9 cellular contexts compared by ENCODE assay signal in genomic region chr3:157239082-157239704, GRCh38.
DNase-seq lines count a peak whose midpoint lies in the region; ATAC-seq, FAIRE-seq and TF ChIP-seq lines count a peak whose summit lies in the region.
"Had no signal": no experiment of that assay in that cellular context is flagged by ENCODE, and none has a peak within 500 bp of the region (broad histone marks: within the 10 kb centered on the region; RNA-seq: fewer than 3 reads in every experiment).

No MANE protein-coding gene starts in this region.

- H2AFZ ChIP-seq in OCI-LY3 (ENCODE audit: low read depth, low read length) (no peak overlapping the region), osteoblast (ENCODE audit: low read length) (no peak overlapping the region)

- H3K9me3 ChIP-seq in OCI-LY3 (ENCODE audit: insufficient read depth, low read length) = no peaks in the 10 kb centered on the region
- no peaks in the 10 kb centered on the region for H3K9me3 ChIP-seq in osteoblast (ENCODE audit: low read depth, low read length)

- H3K4me3 Mint-ChIP-seq in activated T-cell treated with anti-CD3 and anti-CD28 coated beads, Interleukin-2, amount 50 U/mL, for 4 hours = no peak overlapping the region
- no peak overlapping the region for H3K4me3 Mint-ChIP-seq in type B pancreatic cell
- H3K4me3 Mint-ChIP-seq: dendritic cell treated with granulocyte-macrophage colony-stimulating factor and Interleukin-4, amounts not matched to agents 40 ng/mL and 50 ng/mL, for 4 days had no signal

- H3K4me2 ChIP-seq in OCI-LY3 (ENCODE audit: low read length) = peak overlapping the region; percentile 48
- H3K4me2 ChIP-seq in osteoblast (ENCODE audit: insufficient read depth, low read length) = no peak overlapping the region

- H4K20me1 ChIP-seq in OCI-LY3 (ENCODE audit: insufficient read depth, low read length) (no peaks in the 10 kb centered on the region), osteoblast (ENCODE audit: insufficient read depth, low read length) (no peaks in the 10 kb centered on the region)

- H3K27ac ChIP-seq in OCI-LY3 (ENCODE audit: low read length) (no peak overlapping the region), osteoblast (ENCODE audit: low read depth, low read length) (peak overlapping the region; percentile 35)

- no peaks in the 10 kb centered on the region for H3K9me3 Mint-ChIP-seq in activated T-cell treated with anti-CD3 and anti-CD28 coated beads, Interleukin-2, amount 50 U/mL, for 4 hours
- H3K9me3 Mint-ChIP-seq in type B pancreatic cell = no peaks in the 10 kb centered on the region
- H3K9me3 Mint-ChIP-seq: dendritic cell treated with granulocyte-macrophage colony-stimulating factor and Interleukin-4, amounts not matched to agents 40 ng/mL and 50 ng/mL, for 4 days had no signal

- H3K36me3 ChIP-seq in OCI-LY3 (replicated peaks; ENCODE audit: low read depth, low read length) (no peaks in the 10 kb centered on the region), osteoblast (ENCODE audit: insufficient read depth, low read length) (no peaks in the 10 kb centered on the region)

- H3K27ac Mint-ChIP-seq in type B pancreatic cell = no peak overlapping the region
- H3K27ac Mint-ChIP-seq: dendritic cell treated with granulocyte-macrophage colony-stimulating factor and Interleukin-4, amounts not matched to agents 40 ng/mL and 50 ng/mL, for 4 days had no signal

- no peak for FAIRE-seq in D721Med (lab: Jason Lieb, UNC)

- H3K36me3 Mint-ChIP-seq in activated T-cell treated with anti-CD3 and anti-CD28 coated beads, Interleukin-2, amount 50 U/mL, for 4 hours (ENCODE audit: insufficient read depth) = peaks cover 2% of the 10 kb centered on the region
- H3K36me3 Mint-ChIP-seq in type B pancreatic cell = no peaks in the 10 kb centered on the region

- H3K9ac ChIP-seq in OCI-LY3 (ENCODE audit: low read length) = no peak overlapping the region

- H3K79me2 ChIP-seq in OCI-LY3 (ENCODE audit: low read length) (no peaks in the 10 kb centered on the region), osteoblast (ENCODE audit: insufficient read depth, low read length) (no peaks in the 10 kb centered on the region)

- H3K27me3 ChIP-seq in OCI-LY3 (ENCODE audit: low read depth, low read length) = peaks cover 16% of the 10 kb centered on the region; the same call in 1 of the 2 replicates
- H3K27me3 ChIP-seq in osteoblast (ENCODE audit: insufficient read depth, low read length) = no peaks in the 10 kb centered on the region

- no peaks in the 10 kb centered on the region for H3K27me3 Mint-ChIP-seq in activated T-cell treated with anti-CD3 and anti-CD28 coated beads, Interleukin-2, amount 50 U/mL, for 4 hours (ENCODE audit: low read depth)
- H3K27me3 Mint-ChIP-seq in type B pancreatic cell = peaks cover 2% of the 10 kb centered on the region
- H3K27me3 Mint-ChIP-seq: dendritic cell treated with granulocyte-macrophage colony-stimulating factor and Interleukin-4, amounts not matched to agents 40 ng/mL and 50 ng/mL, for 4 days had no signal

- ATAC-seq in GM19463 (IDR thresholded peaks at IDR 0.05; ENCODE audit: unreplicated experiment) = peak; percentile 100
- ATAC-seq in HG03520 (IDR thresholded peaks at IDR 0.05; ENCODE audit: unreplicated experiment) = peak; percentile 100
- ATAC-seq in activated T-cell treated with anti-CD3 and anti-CD28 coated beads, Interleukin-2, amount 50 U/mL, for 4 hours = peak; percentile 100

- H3K4me1 ChIP-seq in OCI-LY3 (ENCODE audit: low read length) = no peaks in the 10 kb centered on the region
- peaks cover 30% of the 10 kb centered on the region for H3K4me1 ChIP-seq in osteoblast (ENCODE audit: insufficient read depth, low read length)

- TF ChIP-seq CTCF in D721Med (IDR thresholded peaks at IDR 0.05; ENCODE audit: insufficient read depth, missing control alignments) = peak; percentile 79
- peak; percentile 90 for TF ChIP-seq CTCF in OCI-LY3 (IDR thresholded peaks at IDR 0.05; ENCODE audit: low read depth, low read length)
- TF ChIP-seq CTCF in osteoblast (IDR thresholded peaks at IDR 0.05; ENCODE audit: extremely low read depth, low read depth, low read length) = peak; percentile 88
- TF ChIP-seq CTCF in type B pancreatic cell (conservative IDR thresholded peaks at IDR 0.05) = peak; percentile 81

- DNase-seq in D721Med (ENCODE audit: insufficient read length, low spot score) = peak; percentile 18
- peak; percentile 65 for DNase-seq in activated T-cell treated with anti-CD3 and anti-CD28 coated beads, Interleukin-2, amount 50 U/mL, for 4 hours
- DNase-seq in fibroblast of the conjunctiva (ENCODE audit: low read depth) = peak; percentile 29
- no peak for DNase-seq in osteoblast (ENCODE audit: insufficient read length, low spot score, missing footprints)
- no peak for DNase-seq in type B pancreatic cell (ENCODE audit: extremely low spot score, unreplicated experiment)

- H3K4me3 ChIP-seq in OCI-LY3 (ENCODE audit: low read length) = no peak overlapping the region
- H3K4me3 ChIP-seq in osteoblast (ENCODE audit: insufficient read depth, low read length) = no peak overlapping the region

- peaks cover 2% of the 10 kb centered on the region for H3K4me1 Mint-ChIP-seq in activated T-cell treated with anti-CD3 and anti-CD28 coated beads, Interleukin-2, amount 50 U/mL, for 4 hours (ENCODE audit: low read depth)
- peaks cover 7% of the 10 kb centered on the region for H3K4me1 Mint-ChIP-seq in type B pancreatic cell (ENCODE audit: unreplicated experiment)

Comparison
In these comparisons a context has a peak if more than half of its experiments do, and no peak if none do; other contexts are left out.
1. DNase-seq: peak in D721Med (single experiment), activated T-cell treated with anti-CD3 and anti-CD28 coated beads, Interleukin-2, amount 50 U/mL, for 4 hours (single experiment) and fibroblast of the conjunctiva (single experiment); none in osteoblast (single experiment) and type B pancreatic cell (single experiment).
2. Peak in every context shown above with its lines, with median percentiles within 50 percentile points of each other: CTCF ChIP-seq and ATAC-seq.